Comparison of ENCODE assay signal across 26 cellular contexts in genomic region chr5:178437296-178438075, GRCh38.
"Had no signal": no experiment of that assay in that cellular context is flagged by ENCODE, and none has a peak within 500 bp of the region (broad histone marks: within the 10 kb centered on the region; RNA-seq: fewer than 3 reads in every experiment).

No MANE protein-coding gene starts in this region.

- H3K4me2 ChIP-seq: smooth muscle cell had no signal

- DNase-seq: activated CD4-positive, alpha-beta memory T cell treated with anti-CD3 and anti-CD28 coated beads, Interleukin-2, amount 10 ng/mL, durations not matched to agents 7 days and 5 days; activated CD4-positive, alpha-beta T cell treated with anti-CD3 and anti-CD28 coated beads, Interleukin-2, amount 10 ng/mL, durations not matched to agents 7 days and 5 days; activated CD4-positive, CD25-positive, alpha-beta regulatory T cell treated with anti-CD3 and anti-CD28 coated beads, Interleukin-2, amount 50 U/mL, for 72 hours; activated naive CD4-positive, alpha-beta T cell treated with Interleukin-2 at 50 U/mL for 16 hours; anterior cingulate cortex; dermis blood vessel endothelial cell; effector CD8-positive, alpha-beta T cell; gastrocnemius medialis; glutamatergic neuron; left ventricle myocardium superior; naive thymus-derived CD8-positive, alpha-beta T cell; psoas muscle; stimulated activated CD4-positive, alpha-beta T cell treated with anti-CD3 and anti-CD28 coated beads, Interleukin-1b, Interleukin-23, amount 100 ng/mL, for 48 hours; stimulated activated CD4-positive, alpha-beta T cell treated with anti-CD3 and anti-CD28 coated beads, Interleukin-4, amount 100 ng/mL, for 4 hours; stimulated activated CD8-positive, alpha-beta memory T cell treated with anti-CD3 and anti-CD28 coated beads, Interleukin-4, amount 100 ng/mL, for 48 hours; T-helper 17 cell; T1000 had no signal

- H3K36me3 Mint-ChIP-seq: activated naive CD8-positive, alpha-beta T cell; naive thymus-derived CD8-positive, alpha-beta T cell; stimulated activated memory B cell treated with anti-CD40 and anti-IgM and Interleukin-4, amounts not matched to agents 10 μg/mL and 1 μg/mL and 100 μg/mL, for 72 hours had no signal

- H3K36me3 ChIP-seq: gastrocnemius medialis, neutrophil, suprapubic skin, tibial artery had no signal

- H3K27me3 ChIP-seq: gastrocnemius medialis, neutrophil had no signal

- H3K9me3 Mint-ChIP-seq: activated CD4-positive, alpha-beta memory T cell treated with anti-CD3 and anti-CD28 coated beads, Interleukin-2, amount 10 ng/mL, durations not matched to agents 7 days and 5 days; activated CD4-positive, alpha-beta T cell treated with anti-CD3 and anti-CD28 coated beads, Interleukin-2, amount 10 ng/mL, durations not matched to agents 7 days and 5 days; activated T-helper 2 cell treated with anti-CD3 and anti-CD28 coated beads, Interferon-gamma antibody, Interleukin-2, Interleukin-4, amounts not matched to agents 10 μg/mL and 5 μg/mL and 100 μg/mL, durations not matched to agents 14 hours and 24 hours and 36 hours; central memory CD8-positive, alpha-beta T cell; naive thymus-derived CD8-positive, alpha-beta T cell; stimulated activated memory B cell treated with anti-CD40 and anti-IgM and Interleukin-4, amounts not matched to agents 10 μg/mL and 1 μg/mL and 100 μg/mL, for 72 hours had no signal

- H3K79me2 ChIP-seq: parathyroid adenoma had no signal

- H3K9ac ChIP-seq: parathyroid adenoma had no signal

- H2AFZ ChIP-seq: parathyroid adenoma had no signal

- H3K27ac Mint-ChIP-seq: activated CD4-positive, alpha-beta memory T cell treated with anti-CD3 and anti-CD28 coated beads, Interleukin-2, amount 10 ng/mL, durations not matched to agents 7 days and 5 days; activated CD4-positive, alpha-beta T cell treated with anti-CD3 and anti-CD28 coated beads, Interleukin-2, amount 10 ng/mL, durations not matched to agents 7 days and 5 days; activated naive CD8-positive, alpha-beta T cell; activated T-helper 2 cell treated with anti-CD3 and anti-CD28 coated beads, Interferon-gamma antibody, Interleukin-2, Interleukin-4, amounts not matched to agents 10 μg/mL and 5 μg/mL and 100 μg/mL, durations not matched to agents 14 hours and 24 hours and 36 hours; naive thymus-derived CD8-positive, alpha-beta T cell; stimulated activated memory B cell treated with anti-CD40 and anti-IgM and Interleukin-4, amounts not matched to agents 10 μg/mL and 1 μg/mL and 100 μg/mL, for 72 hours; T-helper 17 cell had no signal

- H3K9me3 ChIP-seq: gastrocnemius medialis, neutrophil, psoas muscle, suprapubic skin, tibial artery had no signal

- H3K27me3 Mint-ChIP-seq: activated CD4-positive, alpha-beta T cell treated with anti-CD3 and anti-CD28 coated beads, Interleukin-2, amount 10 ng/mL, durations not matched to agents 7 days and 5 days had no signal

- H3K27ac ChIP-seq: gastrocnemius medialis, neutrophil, parathyroid adenoma, psoas muscle, suprapubic skin, tibial artery had no signal

- H3K4me1 ChIP-seq: parathyroid adenoma, psoas muscle, tibial artery had no signal

- H3K4me1 Mint-ChIP-seq: activated CD4-positive, alpha-beta memory T cell treated with anti-CD3 and anti-CD28 coated beads, Interleukin-2, amount 10 ng/mL, durations not matched to agents 7 days and 5 days; activated CD4-positive, alpha-beta T cell treated with anti-CD3 and anti-CD28 coated beads, Interleukin-2, amount 10 ng/mL, durations not matched to agents 7 days and 5 days; central memory CD8-positive, alpha-beta T cell; T-helper 17 cell had no signal

- ATAC-seq: gastrocnemius medialis; left ventricle myocardium superior; naive thymus-derived CD8-positive, alpha-beta T cell; psoas muscle; stimulated activated memory B cell treated with anti-CD40 and anti-IgM and Interleukin-4, amounts not matched to agents 10 μg/mL and 1 μg/mL and 100 μg/mL, for 72 hours; T-helper 17 cell had no signal

- H3K4me3 Mint-ChIP-seq: activated CD4-positive, alpha-beta memory T cell treated with anti-CD3 and anti-CD28 coated beads, Interleukin-2, amount 10 ng/mL, durations not matched to agents 7 days and 5 days; activated CD4-positive, alpha-beta T cell treated with anti-CD3 and anti-CD28 coated beads, Interleukin-2, amount 10 ng/mL, durations not matched to agents 7 days and 5 days; activated naive CD8-positive, alpha-beta T cell; central memory CD8-positive, alpha-beta T cell; naive thymus-derived CD8-positive, alpha-beta T cell; stimulated activated memory B cell treated with anti-CD40 and anti-IgM and Interleukin-4, amounts not matched to agents 10 μg/mL and 1 μg/mL and 100 μg/mL, for 72 hours; T-helper 17 cell had no signal

- H3K4me3 ChIP-seq: gastrocnemius medialis, psoas muscle, smooth muscle cell, suprapubic skin, tibial artery had no signal
